Comparison of ENCODE assay signal across 9 cellular contexts in the genomic region with DNA sequence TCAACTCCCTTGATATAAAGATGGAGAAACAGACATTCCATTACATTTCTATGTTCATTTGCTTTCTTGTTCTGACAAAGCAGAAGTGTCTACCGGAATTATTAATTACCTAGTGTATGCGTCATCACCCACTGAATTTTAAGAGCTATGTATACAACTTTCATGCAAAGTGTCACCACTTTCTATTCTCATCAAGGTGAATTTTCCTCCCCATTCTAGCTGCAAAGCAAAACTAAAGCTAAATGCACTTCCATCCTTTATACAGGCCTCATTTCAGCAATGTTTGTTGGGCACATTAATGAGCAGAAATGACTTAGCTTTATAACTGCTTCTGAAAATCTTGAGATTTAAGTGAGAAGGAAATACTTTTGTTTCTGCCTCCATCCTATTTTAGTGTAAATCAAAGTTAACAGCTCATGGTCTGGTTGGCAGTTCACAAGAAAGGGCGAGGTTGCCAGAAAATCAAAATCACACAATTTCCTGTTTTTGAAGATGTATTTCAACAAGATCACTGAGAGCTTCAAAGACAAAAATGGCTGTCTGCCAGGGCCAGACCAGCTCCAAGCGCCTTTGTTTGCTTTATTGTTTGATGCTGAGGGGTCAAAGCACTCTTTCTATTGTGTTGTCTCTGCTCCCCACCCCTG. TPM values are rescaled to one million over a fixed set of nuclear protein-coding genes. Genes with fewer than 3 reads are reported as not detected.
A peak's percentile ranks its signal among the peaks of the same experiment; 100 is the strongest.
DNase-seq lines count a peak whose midpoint lies in the region; ATAC-seq and TF ChIP-seq lines count a peak whose summit lies in the region.
"Had no signal": no experiment of that assay in that cellular context is flagged by ENCODE, and none has a peak within 500 bp of the region (broad histone marks: within the 10 kb centered on the region; RNA-seq: fewer than 3 reads in every experiment).

No MANE protein-coding gene starts in this region.

- no peak for TF ChIP-seq POLR2A in heart left ventricle (IDR thresholded peaks at IDR 0.05)

- peak overlapping the region; percentile 91 for H3K27ac Mint-ChIP-seq in activated naive CD8-positive, alpha-beta T cell

- peaks cover 2% of the 10 kb centered on the region for H3K36me3 Mint-ChIP-seq in activated naive CD8-positive, alpha-beta T cell

- H3K27ac ChIP-seq in heart left ventricle (peak overlapping the region in 8 of 12 donors; percentile 17 to 80 (median 43)), right cardiac atrium (ENCODE audit: low read length) (no peak overlapping the region), substantia nigra (ENCODE audit: low read depth, low read length, poor library complexity, severe bottlenecking) (peak overlapping the region; percentile 49)

- peaks cover 0 to 53% (median 0%) of the 10 kb centered on the region in 12 donors for H3K4me1 ChIP-seq in heart left ventricle
- H3K4me1 ChIP-seq in right cardiac atrium (ENCODE audit: control insufficient read depth, insufficient read depth, low read length), result peaks cover 2% of the 10 kb centered on the region

- intact Hi-C loops in heart left ventricle (cut with DNase I), result no loop called here
- intact Hi-C loops in right cardiac atrium (cut with DNase I), result no loop called here

- peaks cover 73% of the 10 kb centered on the region for H3K4me1 Mint-ChIP-seq in activated naive CD8-positive, alpha-beta T cell (ENCODE audit: low read depth)

- no peak overlapping the region for H3K4me3 ChIP-seq in heart left ventricle
- H3K4me3 ChIP-seq in right cardiac atrium (ENCODE audit: low read length), result no peak overlapping the region

- no peaks in the 10 kb centered on the region for H3K9me3 ChIP-seq in heart left ventricle
- H3K9me3 ChIP-seq in right cardiac atrium (ENCODE audit: control insufficient read depth, low read length), result no peaks in the 10 kb centered on the region

- peaks cover 0 to 5% (median 0%) of the 10 kb centered on the region in 9 donors for H3K27me3 ChIP-seq in heart left ventricle
- no peaks in the 10 kb centered on the region for H3K27me3 ChIP-seq in right cardiac atrium (ENCODE audit: control insufficient read depth, insufficient read depth)

- peak overlapping the region; percentile 44 for H3K4me3 Mint-ChIP-seq in activated naive CD8-positive, alpha-beta T cell

- TF ChIP-seq CTCF in heart left ventricle (IDR thresholded peaks at IDR 0.05), result no peak

- DNase-seq in heart left ventricle (peak in 4 of 5 donors; percentile 29 to 67 (median 42)), right cardiac atrium (no peak), substantia nigra (lab: John Stamatoyannopoulos, UW) (peak in 10 of 49 donors; percentile 0 to 13 (median 2)), HUDEP-2 (lab: John Stamatoyannopoulos, UW; ENCODE audit: unreplicated experiment in 76 of 76) (no peak), glomerular visceral epithelial cell (ENCODE audit: extremely low spot score) (no peak), SK-N-DZ (ENCODE audit: low spot score) (no peak)
- DNase-seq: NCI-H2171 had no signal

- no peaks in the 10 kb centered on the region for H3K36me3 ChIP-seq in heart left ventricle

- ATAC-seq in heart left ventricle (peak in 2 of 4 donors; percentile 50 to 65), right cardiac atrium (no peak), HG03196 (IDR thresholded peaks at IDR 0.05; ENCODE audit: unreplicated experiment) (peak; percentile 51)

- no peaks in the 10 kb centered on the region for H3K9me3 Mint-ChIP-seq in activated naive CD8-positive, alpha-beta T cell (ENCODE audit: low read depth)

- WGBS in heart left ventricle, 4 donors, result 58 to 68% (median 64%) methylated on average over 4 of the region's 4 CpGs
- 69% methylated on average over 4 of the region's 4 CpGs for WGBS in right cardiac atrium

- no peaks in the 10 kb centered on the region for H3K27me3 Mint-ChIP-seq in activated naive CD8-positive, alpha-beta T cell

RNA-seq across cellular contexts. Expression of gene FAM9C, which starts 7.2 kb away (rescaled TPM):
- total RNA-seq in heart left ventricle, result 1 to 10 TPM in 1 of 9 donors, under 1 TPM in 5, not detected in 3; 0.20 to 2.6 (median 0.34) TPM
- not detected for polyA plus RNA-seq in heart left ventricle
- total RNA-seq in right cardiac atrium, result not detected
- 0.02 TPM for polyA plus RNA-seq in right cardiac atrium
- polyA plus RNA-seq in SK-N-DZ (2014; cell fraction: cytosol; rRNA removed), result not detected in 2 replicates
- polyA plus RNA-seq in SK-N-DZ (2014; cell fraction: nucleus; rRNA removed), result not detected in 2 replicates

Comparison
In these comparisons a context has a peak if more than half of its experiments do, and no peak if none do; other contexts are left out.
1. DNase-seq: peak in heart left ventricle (4 of 5); none in right cardiac atrium (0 of 3), HUDEP-2 (0 of 76), glomerular visceral epithelial cell (single experiment) and SK-N-DZ (single experiment).